ENCODE assay signal across 36 cellular contexts in the genomic region with DNA sequence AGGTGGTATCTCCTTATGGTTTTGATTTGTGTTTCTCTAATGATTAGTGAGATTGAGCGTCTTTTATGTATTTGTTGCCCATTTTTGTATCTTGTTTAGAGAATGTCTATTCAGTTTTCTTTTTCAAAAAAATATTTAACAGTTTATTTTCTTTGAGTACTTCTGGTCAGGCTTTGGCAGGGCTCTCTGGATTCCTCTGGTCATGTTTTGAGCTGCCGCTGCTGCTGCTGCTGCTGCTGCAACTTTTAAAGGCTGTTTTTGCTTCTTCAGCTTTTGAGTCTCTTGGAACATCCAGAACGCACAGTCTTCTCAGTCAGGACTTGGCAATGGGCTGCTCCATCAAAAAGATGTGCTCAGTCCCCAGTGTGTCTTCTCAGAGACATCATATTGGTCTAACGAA. TPM values are rescaled to one million over a fixed set of nuclear protein-coding genes. Genes with fewer than 3 reads are reported as not detected.
"Had no signal": no experiment of that assay in that cellular context is flagged by ENCODE, and none has a peak within 500 bp of the region (broad histone marks: within the 10 kb centered on the region; RNA-seq: fewer than 3 reads in every experiment).

No MANE protein-coding gene starts in this region.

- H3K36me3 ChIP-seq: cardiac muscle cell, MG63 had no signal

- DNase-seq: activated B cell treated with CpG ODN at 0.5 μM for 24 hours; activated CD4-positive, alpha-beta memory T cell treated with anti-CD3 and anti-CD28 coated beads for 36 hours; activated CD4-positive, alpha-beta T cell treated with anti-CD3 and anti-CD28 coated beads for 4 hours; activated CD4-positive, alpha-beta T cell treated with anti-CD3 and anti-CD28 coated beads, Interleukin-2, amount 50 U/mL, for 1 hour; activated CD4-positive, CD25-positive, alpha-beta regulatory T cell treated with anti-CD3 and anti-CD28 coated beads, Interleukin-2, amount 50 U/mL, for 72 hours; activated CD8-positive, alpha-beta memory T cell treated with anti-CD3 and anti-CD28 coated beads, Interleukin-2, amount 50 U/mL, for 4 hours; activated gamma-delta T cell treated with Interleukin-2 at 50 U/mL for 16 hours; activated naive CD4-positive, alpha-beta T cell treated with anti-CD3 and anti-CD28 coated beads for 36 hours; activated naive CD8-positive, alpha-beta T cell treated with anti-CD3 and anti-CD28 coated beads, Interleukin-2, amount 50 U/mL, for 24 hours; activated T-cell treated with anti-CD3 and anti-CD28 coated beads for 4 hours; activated T-cell treated with anti-CD3 and anti-CD28 coated beads, Interleukin-2, amount 50 U/mL, for 4 hours; amniotic stem cell; aorta; Kasumi-1; KG1; MG63; NCI-H1092; NCI-H1417; NCI-H146; NCI-H187; NCI-H2029 treated with DMSO at 0.1 percent for 48 hours; NCI-H2107; NCI-H2171; NCI-H510A treated with DMSO at 0.1 percent for 48 hours; NCI-H526 treated with DMSO at 0.1 percent for 48 hours; NCI-H774; SHP77; SW 1271; T-helper 1 cell; T-helper 2 cell; T-helper 9 cell had no signal

- H3K4me3 ChIP-seq: cardiac muscle cell, MG63 had no signal

- H3K27me3 ChIP-seq: cardiac muscle cell had no signal

- H3K9me3 ChIP-seq: MG63 had no signal

RNA-seq across cellular contexts. Expression of a gene that starts 40.1 kb away (rescaled TPM):
- total RNA-seq: activated B cell treated with CpG ODN at 0.5 μM for 24 hours; activated CD4-positive, alpha-beta memory T cell treated with anti-CD3 and anti-CD28 coated beads for 36 hours; activated naive CD4-positive, alpha-beta T cell treated with anti-CD3 and anti-CD28 coated beads for 36 hours; activated naive CD4-positive, alpha-beta T cell treated with anti-CD3 and anti-CD28 coated beads, Interleukin-2, amount 50 U/mL, for 72 hours; activated T-cell treated with anti-CD3 and anti-CD28 coated beads, Interleukin-2, amount 50 U/mL, for 4 hours; activated T-helper 1 cell treated with anti-CD3 and anti-CD28 coated beads, Interleukin-12 subunit alpha, Interleukin-12 subunit beta, Interleukin-2, Interleukin-4 antibody, amounts not matched to agents 30 ng/mL and 10 ng/mL and 1 ng/mL, durations not matched to agents 14 hours and 24 hours and 36 hours; aorta; RPMI7951; SK-MEL-5 had no signal
